In genomic region chr11:46966773-46967172, GRCh38 we compare ENCODE assay signal across 22 cellular contexts. TPM values are rescaled to one million over a fixed set of nuclear protein-coding genes. Genes with fewer than 3 reads are reported as not detected.
DNase-seq lines count a peak whose midpoint lies in the region; ATAC-seq, FAIRE-seq and TF ChIP-seq lines count a peak whose summit lies in the region.
"Had no signal": no experiment of that assay in that cellular context is flagged by ENCODE, and none has a peak within 500 bp of the region (broad histone marks: within the 10 kb centered on the region; RNA-seq: fewer than 3 reads in every experiment).

No MANE protein-coding gene starts in this region.

- peak in 1 of 2 experiments; percentile 20; a peak in 1 of 4 replicates for TF ChIP-seq RAD21 in K562 (CRISPR knock-in tag; conservative IDR thresholded peaks at IDR 0.05 in 1 of 2, IDR thresholded peaks at IDR 0.05 in 1 of 2)

- H3K27ac ChIP-seq in Karpas-422 (ENCODE audit: low read length) = peak overlapping the region; percentile 32
- no peak overlapping the region for H3K27ac ChIP-seq in K562 (ENCODE audit: extremely low read depth, low read depth, low read length)
- H3K27ac ChIP-seq in neural progenitor cell = no peak overlapping the region
- H3K27ac ChIP-seq: A549; BLaER1 treated with 17β-estradiol and CSF1 and Interleukin-3, amounts not matched to agents 10 nM and 100 nM had no signal

- peak; percentile 33; the same call in 1 of the 3 replicates for ATAC-seq in K562
- ATAC-seq: A549 had no signal

- peaks cover 15% of the 10 kb centered on the region for H3K4me1 ChIP-seq in Karpas-422 (ENCODE audit: low read length)
- no peaks in the 10 kb centered on the region for H3K4me1 ChIP-seq in K562 (replicated peaks in 1 of 2; ENCODE audit: control insufficient read depth in 2 of 2, insufficient read depth in 2 of 2, low read length in 2 of 2)
- no peaks in the 10 kb centered on the region for H3K4me1 ChIP-seq in neural progenitor cell
- H3K4me1 ChIP-seq: BE2C, HAP-1 had no signal

- H3K4me3 ChIP-seq in Karpas-422 (ENCODE audit: low read length) = no peak overlapping the region
- no peak overlapping the region for H3K4me3 ChIP-seq in K562
- no peak overlapping the region for H3K4me3 ChIP-seq in neural progenitor cell
- H3K4me3 ChIP-seq: A549; BLaER1 treated with 17β-estradiol and CSF1 and Interleukin-3, amounts not matched to agents 10 nM and 100 nM; HAP-1 had no signal

- POLR2A ChIA-PET in K562 (lab: Yijun Ruan, JAX) = interaction anchor here (0.7 to 1.3 kb wide), 3 partner anchors 18 to 65 kb away, joined by 4 read pairs; no protein-coding TSS in a partner anchor

- no TSS peak for BruUV-seq in K562 (replicated peaks; lab: Mats Ljungman, UMichigan)
- BruUV-seq in Calu3 (replicated peaks; lab: Mats Ljungman, UMichigan) = no TSS peak

- no peak overlapping the region for H3K4me2 ChIP-seq in Karpas-422 (ENCODE audit: low read depth, low read length, poor library complexity, severe bottlenecking)
- no peak overlapping the region for H3K4me2 ChIP-seq in K562 (ENCODE audit: insufficient read depth, low read length)
- H3K4me2 ChIP-seq in neural progenitor cell = no peak overlapping the region
- H3K4me2 ChIP-seq: A549; BLaER1 treated with 17β-estradiol and CSF1 and Interleukin-3, amounts not matched to agents 10 nM and 100 nM had no signal

- H3K9me3 ChIP-seq in Karpas-422 (ENCODE audit: low read length) (no peaks in the 10 kb centered on the region), K562 (replicated peaks; ENCODE audit: control insufficient read depth, insufficient read depth, low read depth, low read length) (0 out of 2 replicates have a peak, but pooled peaks cover 2% of the 10 kb centered on the region), neural progenitor cell (ENCODE audit: low read depth) (no peaks in the 10 kb centered on the region)
- H3K9me3 ChIP-seq: A549, BE2C had no signal

- H3K36me3 Mint-ChIP-seq in neural progenitor cell (peaks cover 38% of the 10 kb centered on the region), Calu3 (ENCODE audit: insufficient read depth, unreplicated experiment) (no peaks in the 10 kb centered on the region)

- FAIRE-seq in K562 (lab: Jason Lieb, UNC) (no peak), urothelium cell line (lab: Jason Lieb, UNC) (no peak)
- FAIRE-seq: A549, G401.6, GM12892 had no signal

- CTCF ChIA-PET in K562 (lab: Yijun Ruan, JAX; ENCODE audit: low intra/inter-chr PET ratio) = no interaction called here
- CTCF ChIA-PET in Calu3 (lab: Charles Lee) = no interaction called here

- H3K36me3 ChIP-seq in Karpas-422 (ENCODE audit: insufficient read depth, low read length) (0 out of 2 replicates have a peak, but pooled peaks cover 4% of the 10 kb centered on the region), K562 (ENCODE audit: control insufficient read depth, insufficient read depth, low read length) (no peaks in the 10 kb centered on the region; the same call in 2 of the 3 replicates), neural progenitor cell (no peaks in the 10 kb centered on the region)
- H3K36me3 ChIP-seq: BE2C, HAP-1 had no signal

- intact Hi-C loops in K562 (cut with micrococcal nuclease) (no loop called here), Calu3 (cut with micrococcal nuclease; ENCODE audit: unreplicated experiment) (no loop called here)

- TF ChIP-seq CTCF in K562 (IDR thresholded peaks at IDR 0.05 in 2 of 3, conservative IDR thresholded peaks at IDR 0.05 in 1 of 3; ENCODE audit: insufficient read depth in 2 of 3, low read depth in 1 of 3, low read length in 3 of 3) (peak in 2 of 3 experiments; percentile 4 to 30; a peak in 2 of 6 replicates), neural progenitor cell (IDR thresholded peaks at IDR 0.05) (no peak), Calu3 (IDR thresholded peaks at IDR 0.05; ENCODE audit: unreplicated experiment) (no peak)

- H3K9ac ChIP-seq in Karpas-422 (ENCODE audit: low read length) (no peak overlapping the region), K562 (ENCODE audit: insufficient read depth in 1 of 2, low read depth in 2 of 2, low read length in 2 of 2) (no peak overlapping the region), neural progenitor cell (no peak overlapping the region)
- H3K9ac ChIP-seq: BLaER1 treated with 17β-estradiol and CSF1 and Interleukin-3, amounts not matched to agents 10 nM and 100 nM had no signal

- H3F3A ChIP-seq in neural progenitor cell (ENCODE audit: low read depth) = peaks cover 4% of the 10 kb centered on the region

- H3K4me1 Mint-ChIP-seq in neural progenitor cell (no peaks in the 10 kb centered on the region), Calu3 (ENCODE audit: low read depth, unreplicated experiment) (peaks cover 7% of the 10 kb centered on the region)
- H3K4me1 Mint-ChIP-seq: CD8-positive, alpha-beta memory T cell had no signal

- H3K9me3 Mint-ChIP-seq in neural progenitor cell (peaks cover 16% of the 10 kb centered on the region), Calu3 (ENCODE audit: low read depth, unreplicated experiment) (no peaks in the 10 kb centered on the region)
- H3K9me3 Mint-ChIP-seq: CD4-positive, alpha-beta T cell; HFFc6 had no signal

- no peak for DNase-seq in Karpas-422
- no peak for DNase-seq in K562 (ENCODE audit: extremely low read depth in 1 of 4, low spot score in 3 of 4)
- DNase-seq in neural progenitor cell (ENCODE audit: low spot score) = no peak
- DNase-seq in urothelium cell line (ENCODE audit: low spot score) = no peak
- DNase-seq in Calu3 = no peak
- no peak for DNase-seq in MV-4-11 (lab: John Stamatoyannopoulos, UW)
- DNase-seq: 8988T; ACHN; AML-193; BE2C; CD4-positive, alpha-beta T cell; CD8-positive, alpha-beta memory T cell; DMS53; DMS79 treated with DMSO at 0.1 percent for 48 hours; GOT3; HFFc6 had no signal

- no peak for TF ChIP-seq POLR2A in K562 (conservative IDR thresholded peaks at IDR 0.05)

- WGBS in K562 (ENCODE audit: insufficient coverage, low coverage, missing lambda C conversion rate) = 47% methylated on average over 2 of the region's 2 CpGs

- H3K27me3 ChIP-seq in Karpas-422 (ENCODE audit: low read length) (no peaks in the 10 kb centered on the region), K562 (ENCODE audit: control insufficient read depth in 2 of 2, insufficient read depth in 2 of 2, low read length in 2 of 2) (no peaks in the 10 kb centered on the region), neural progenitor cell (no peaks in the 10 kb centered on the region)
- H3K27me3 ChIP-seq: BE2C; BLaER1 treated with 17β-estradiol and CSF1 and Interleukin-3, amounts not matched to agents 10 nM and 100 nM had no signal

- no peaks in the 10 kb centered on the region for H3K9me1 ChIP-seq in K562 (ENCODE audit: control insufficient read depth, insufficient read depth, low read length)

- peak overlapping the region; percentile 72 for H3K27ac Mint-ChIP-seq in neural progenitor cell
- no peak overlapping the region for H3K27ac Mint-ChIP-seq in Calu3 (ENCODE audit: unreplicated experiment)
- H3K27ac Mint-ChIP-seq: CD14-positive monocyte; CD4-positive, alpha-beta T cell; CD8-positive, alpha-beta memory T cell; HFFc6 had no signal

- H3K79me2 ChIP-seq in Karpas-422 (ENCODE audit: low read length) = peaks cover 82% of the 10 kb centered on the region
- no peaks in the 10 kb centered on the region for H3K79me2 ChIP-seq in K562 (ENCODE audit: control insufficient read depth, insufficient read depth, low read length)
- H3K79me2 ChIP-seq in neural progenitor cell (ENCODE audit: low read depth) = peaks cover 3% of the 10 kb centered on the region

- no peak for TF ChIP-seq EP300 in K562 (IDR thresholded peaks at IDR 0.05; ENCODE audit: low read length)

- H3K4me3 Mint-ChIP-seq in neural progenitor cell (no peak overlapping the region), Calu3 (ENCODE audit: low read depth, unreplicated experiment) (no peak overlapping the region)
- H3K4me3 Mint-ChIP-seq: CD14-positive monocyte; CD4-positive, alpha-beta T cell; CD8-positive, alpha-beta memory T cell; HFFc6 had no signal

- H2AFZ ChIP-seq in Karpas-422 (ENCODE audit: low read length) (no peak overlapping the region), K562 (ENCODE audit: low read depth, low read length) (no peak overlapping the region), neural progenitor cell (replicated peaks) (no peak overlapping the region)

- H4K20me1 ChIP-seq in Karpas-422 (ENCODE audit: insufficient read depth, low read depth, low read length) (no peaks in the 10 kb centered on the region), K562 (replicated peaks; ENCODE audit: control insufficient read depth, insufficient read depth, low read length) (no peaks in the 10 kb centered on the region), neural progenitor cell (ENCODE audit: low read depth) (peaks cover 7% of the 10 kb centered on the region)
- H4K20me1 ChIP-seq: BLaER1 treated with 17β-estradiol and CSF1 and Interleukin-3, amounts not matched to agents 10 nM and 100 nM had no signal

- no peaks in the 10 kb centered on the region for H3K9me2 ChIP-seq in Karpas-422 (replicated peaks; ENCODE audit: insufficient read depth, low read length)

- in situ Hi-C loops in K562 (cut with MboI) = no loop called here

- H3K27me3 Mint-ChIP-seq in neural progenitor cell (ENCODE audit: insufficient read depth, low read depth) (no peaks in the 10 kb centered on the region), Calu3 (ENCODE audit: unreplicated experiment) (no peaks in the 10 kb centered on the region)
- H3K27me3 Mint-ChIP-seq: CD4-positive, alpha-beta T cell had no signal

RNA-seq across cellular contexts. Expression of gene CSTPP1, which starts 30.2 kb away (rescaled TPM):
- total RNA-seq in Karpas-422 (2014; rRNA removed; shearing (Covaris generic); ENCODE audit: low replicate concordance) = 61.1 and 78.4 TPM in 2 replicates
- total RNA-seq in K562 (2011; cell fraction: chromatin; rRNA removed; ENCODE audit: low replicate concordance) = 37.5 and 39.3 TPM in 2 replicates
- total RNA-seq in K562 (2011; cell fraction: nucleolus; rRNA removed) = 20.5 and 22.9 TPM in 2 replicates
- 30.4 and 49.0 TPM in 2 replicates for total RNA-seq in K562 (2011; cell fraction: nucleoplasm; rRNA removed)
- total RNA-seq in K562 (2014; rRNA removed) (9.4 and 11.9 TPM in 2 replicates), K562 (2014; rRNA removed; fragmentation: Illumina TruSeq; extraction: Trizol) (7.7 and 8.4 TPM in 2 replicates), K562 (2015; rRNA removed; fragmentation: Illumina TruSeq; extraction: Trizol) (9.0 and 10.9 TPM in 2 replicates), K562 (2021) (10.8 and 12.1 TPM in 2 replicates), neural progenitor cell (ENCODE audit: low replicate concordance) (32.7 and 51.7 TPM in 2 replicates), Calu3 (2022) (23.2 and 24.3 TPM in 2 replicates)
- polyA plus RNA-seq in K562 (2011; rRNA removed) (8.6 and 12.5 TPM in 2 replicates), K562 (2014; fragmentation: Illumina TruSeq; extraction: Trizol) (16.6 and 17.8 TPM in 2 replicates), K562 (2014; fragmentation: Nextera tagmentation; extraction: Ambion mirVana) (1 to 10 TPM; 6.5 to 7.6 TPM), K562 (2014; rRNA removed) (9.2 and 10.3 TPM in 2 replicates)
- 14.4 and 14.6 TPM in 2 replicates for polyA plus RNA-seq in K562 (2011; cell fraction: cytosol; rRNA removed)
- polyA plus RNA-seq in K562 (2011; cell fraction: nucleus; rRNA removed) = 14.0 and 18.0 TPM in 2 replicates
- polyA plus RNA-seq in K562 (2012) = 16.2 and 20.3 TPM in 2 replicates
- polyA minus RNA-seq in K562 (2011; rRNA and poly(A)+ RNA removed) = 12.2 and 12.3 TPM in 2 replicates
- 11.0 and 12.8 TPM in 2 replicates for polyA minus RNA-seq in K562 (2011; cell fraction: cytosol; rRNA and poly(A)+ RNA removed)
- 10.1 and 14.7 TPM in 2 replicates for polyA minus RNA-seq in K562 (2011; cell fraction: nucleus; rRNA and poly(A)+ RNA removed)

RNA-seq across cellular contexts. Expression of gene LRP4, which starts 48.4 kb away (rescaled TPM):
- total RNA-seq in Karpas-422 (2014; rRNA removed; shearing (Covaris generic); ENCODE audit: low replicate concordance) = 2.6 and 3.9 TPM in 2 replicates
- 1.4 and 1.5 TPM in 2 replicates for total RNA-seq in K562 (2011; cell fraction: chromatin; rRNA removed; ENCODE audit: low replicate concordance)
- 0.79 and 1.2 TPM in 2 replicates for total RNA-seq in K562 (2011; cell fraction: nucleolus; rRNA removed)
- total RNA-seq in K562 (2011; cell fraction: nucleoplasm; rRNA removed) = 0.66 and 1.8 TPM in 2 replicates
- 0.09 and 0.16 TPM in 2 replicates for total RNA-seq in K562 (2014; rRNA removed)
- total RNA-seq in K562 (2014; rRNA removed; fragmentation: Illumina TruSeq; extraction: Trizol) = 0.25 and 0.29 TPM in 2 replicates
- 0.07 TPM in 1 of 2 replicates, not detected in the other for total RNA-seq in K562 (2015; rRNA removed; fragmentation: Illumina TruSeq; extraction: Trizol)
- 0.35 and 0.60 TPM in 2 replicates for total RNA-seq in K562 (2021)
- polyA plus RNA-seq in K562 (2011; rRNA removed) = 0.30 and 0.54 TPM in 2 replicates
- polyA plus RNA-seq in K562 (2011; cell fraction: cytosol; rRNA removed) = 0.21 and 0.34 TPM in 2 replicates
- polyA plus RNA-seq in K562 (2011; cell fraction: nucleus; rRNA removed) = 0.87 and 1.3 TPM in 2 replicates
- polyA plus RNA-seq in K562 (2012) = 0.08 and 0.22 TPM in 2 replicates
- 0.30 and 0.32 TPM in 2 replicates for polyA plus RNA-seq in K562 (2014; fragmentation: Illumina TruSeq; extraction: Trizol)
- under 1 TPM; 0.04 to 0.10 TPM for polyA plus RNA-seq in K562 (2014; fragmentation: Nextera tagmentation; extraction: Ambion mirVana)
- 0.04 and 0.19 TPM in 2 replicates for polyA plus RNA-seq in K562 (2014; rRNA removed)
- 0.46 and 0.72 TPM in 2 replicates for polyA minus RNA-seq in K562 (2011; rRNA and poly(A)+ RNA removed)
- polyA minus RNA-seq in K562 (2011; cell fraction: cytosol; rRNA and poly(A)+ RNA removed) = 1.0 and 1.7 TPM in 2 replicates
- 0.78 and 1.1 TPM in 2 replicates for polyA minus RNA-seq in K562 (2011; cell fraction: nucleus; rRNA and poly(A)+ RNA removed)
- 9.2 and 12.0 TPM in 2 replicates for total RNA-seq in neural progenitor cell (ENCODE audit: low replicate concordance)
- 0.80 and 1.3 TPM in 2 replicates for total RNA-seq in Calu3 (2022)
- total RNA-seq: CD4-positive, alpha-beta T cell had no signal
- polyA plus RNA-seq: CD14-positive monocyte; CD8-positive, alpha-beta memory T cell had no signal

Comparison
In these comparisons a context has a peak if more than half of its experiments do, and no peak if none do; other contexts are left out.
1. CTCF ChIP-seq: peak in K562 (2 of 3); none in neural progenitor cell (single experiment) and Calu3 (single experiment).